In the genomic region with DNA sequence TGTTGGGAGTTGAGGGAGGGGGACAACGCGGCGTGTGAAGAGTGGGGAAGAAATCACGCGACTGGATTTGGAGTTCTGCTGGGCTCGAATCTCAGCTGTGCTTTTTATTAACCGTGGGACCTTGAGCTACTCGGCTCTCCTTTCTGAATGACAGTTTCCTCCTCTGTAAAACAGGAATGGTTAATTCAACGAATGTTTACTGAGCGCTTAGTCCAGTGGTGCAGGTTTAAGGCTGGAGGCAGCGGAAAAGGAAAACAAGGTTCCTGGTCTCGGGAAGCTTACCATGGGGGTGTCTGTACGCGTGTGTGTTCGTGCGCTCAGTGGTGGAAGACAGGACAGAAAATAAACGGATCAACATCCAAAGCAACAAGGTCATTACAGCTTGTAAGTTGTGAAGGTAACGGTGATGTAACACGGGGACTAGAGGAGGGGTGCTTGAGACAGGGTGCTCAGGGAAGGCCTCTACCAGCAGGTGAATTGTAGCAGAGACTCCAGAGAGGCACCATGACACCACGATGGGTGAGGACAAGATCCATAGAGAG, we compare ENCODE assay signal across 8 cellular contexts. TPM values are rescaled to one million over a fixed set of nuclear protein-coding genes. Genes with fewer than 3 reads are reported as not detected.
A peak's percentile ranks its signal among the peaks of the same experiment; 100 is the strongest.
DNase-seq lines count a peak whose midpoint lies in the region; ATAC-seq lines count a peak whose summit lies in the region.

No MANE protein-coding gene starts in this region.

- H3K9me3 ChIP-seq in T-helper 17 cell (ENCODE audit: control insufficient read depth, low read length, poor library complexity, severe bottlenecking) (peaks cover 3% of the 10 kb centered on the region), right cardiac atrium (ENCODE audit: control insufficient read depth, low read length) (no peaks in the 10 kb centered on the region)

- peak overlapping the region; percentile 70 for H3K4me3 Mint-ChIP-seq in T-helper 17 cell
- peak overlapping the region; percentile 67 for H3K4me3 Mint-ChIP-seq in stimulated activated memory B cell treated with anti-CD40 and anti-IgM and Interleukin-4, amounts not matched to agents 10 μg/mL and 1 μg/mL and 100 μg/mL, for 72 hours

- no peaks in the 10 kb centered on the region for H3K9me3 Mint-ChIP-seq in stimulated activated memory B cell treated with anti-CD40 and anti-IgM and Interleukin-4, amounts not matched to agents 10 μg/mL and 1 μg/mL and 100 μg/mL, for 72 hours

- H3K4me3 ChIP-seq in right cardiac atrium (ENCODE audit: low read length): peak overlapping the region; percentile 33

- ATAC-seq in T-helper 17 cell: no peak
- ATAC-seq in right cardiac atrium: no peak
- no peak for ATAC-seq in stimulated activated memory B cell treated with anti-CD40 and anti-IgM and Interleukin-4, amounts not matched to agents 10 μg/mL and 1 μg/mL and 100 μg/mL, for 72 hours
- no peak for ATAC-seq in HG02973 (IDR thresholded peaks at IDR 0.05; ENCODE audit: unreplicated experiment)
- no peak for ATAC-seq in HG03159 (IDR thresholded peaks at IDR 0.05; ENCODE audit: unreplicated experiment)

- peaks cover 71% of the 10 kb centered on the region for H3K27me3 Mint-ChIP-seq in T-helper 17 cell
- peaks cover 36% of the 10 kb centered on the region for H3K27me3 Mint-ChIP-seq in stimulated activated memory B cell treated with anti-CD40 and anti-IgM and Interleukin-4, amounts not matched to agents 10 μg/mL and 1 μg/mL and 100 μg/mL, for 72 hours

- H3K4me1 Mint-ChIP-seq in T-helper 17 cell: peaks cover 15% of the 10 kb centered on the region
- H3K4me1 Mint-ChIP-seq in stimulated activated memory B cell treated with anti-CD40 and anti-IgM and Interleukin-4, amounts not matched to agents 10 μg/mL and 1 μg/mL and 100 μg/mL, for 72 hours: peaks cover 58% of the 10 kb centered on the region

- WGBS in right cardiac atrium: 9% methylated on average over 20 of the region's 20 CpGs

- peaks cover 20% of the 10 kb centered on the region for H3K36me3 Mint-ChIP-seq in T-helper 17 cell (ENCODE audit: low read depth)
- no peaks in the 10 kb centered on the region for H3K36me3 Mint-ChIP-seq in stimulated activated memory B cell treated with anti-CD40 and anti-IgM and Interleukin-4, amounts not matched to agents 10 μg/mL and 1 μg/mL and 100 μg/mL, for 72 hours

- DNase-seq in NCI-H748 (lab: John Stamatoyannopoulos, UW; ENCODE audit: unreplicated experiment): peak; percentile 65
- no peak for DNase-seq in NCI-H748 treated with DMSO at 0.1 percent for 48 hours (lab: John Stamatoyannopoulos, UW)
- DNase-seq in T-helper 17 cell: no peak
- peak in 1 of 3 donors; percentile 6 for DNase-seq in right cardiac atrium
- DNase-seq in retina: no peak

- no peaks in the 10 kb centered on the region for H3K4me1 ChIP-seq in right cardiac atrium (ENCODE audit: control insufficient read depth, insufficient read depth, low read length)

- intact Hi-C loops in right cardiac atrium (cut with DNase I): loop anchor here in 1 of 4 donors (10.0 kb wide), 1 partner anchor 56 kb away; no protein-coding TSS in a partner anchor

- no peak overlapping the region for H3K27ac Mint-ChIP-seq in T-helper 17 cell
- H3K27ac Mint-ChIP-seq in stimulated activated memory B cell treated with anti-CD40 and anti-IgM and Interleukin-4, amounts not matched to agents 10 μg/mL and 1 μg/mL and 100 μg/mL, for 72 hours: no peak overlapping the region

- no peaks in the 10 kb centered on the region for H3K27me3 ChIP-seq in right cardiac atrium (ENCODE audit: control insufficient read depth, insufficient read depth)

- no peak overlapping the region for H3K27ac ChIP-seq in right cardiac atrium (ENCODE audit: low read length)

RNA-seq across cellular contexts. Expression of gene EIF4E1B, which starts 0.3 kb away (rescaled TPM):
- not detected for total RNA-seq in T-helper 17 cell
- not detected for total RNA-seq in right cardiac atrium
- not detected for polyA plus RNA-seq in right cardiac atrium

RNA-seq across cellular contexts. Expression of gene SNCB, which starts 0.4 kb away (rescaled TPM):
- total RNA-seq in T-helper 17 cell (not detected), right cardiac atrium (1 to 10 TPM in 1 of 4 donors, under 1 TPM in 2, not detected in 1; 0.74 to 3.2 (median 0.88) TPM)
- 2.3 TPM for polyA plus RNA-seq in right cardiac atrium

RNA-seq across cellular contexts. Expression of gene TSPAN17, which starts 16.5 kb away (rescaled TPM):
- total RNA-seq in T-helper 17 cell (10 to 100 TPM; 14.2 to 19.3 TPM), right cardiac atrium (10 to 100 TPM; 16.1 to 23.7 (median 18.8) TPM)
- polyA plus RNA-seq in right cardiac atrium: 15.8 TPM

RNA-seq across cellular contexts. Expression of gene GPRIN1, which starts 20.8 kb away (rescaled TPM):
- total RNA-seq in T-helper 17 cell: under 1 TPM; 0.57 to 0.60 TPM
- total RNA-seq in right cardiac atrium: under 1 TPM; 0.34 to 0.62 (median 0.46) TPM
- 0.23 TPM for polyA plus RNA-seq in right cardiac atrium
